Comparison of ENCODE assay signal across 10 cellular contexts in the genomic region with DNA sequence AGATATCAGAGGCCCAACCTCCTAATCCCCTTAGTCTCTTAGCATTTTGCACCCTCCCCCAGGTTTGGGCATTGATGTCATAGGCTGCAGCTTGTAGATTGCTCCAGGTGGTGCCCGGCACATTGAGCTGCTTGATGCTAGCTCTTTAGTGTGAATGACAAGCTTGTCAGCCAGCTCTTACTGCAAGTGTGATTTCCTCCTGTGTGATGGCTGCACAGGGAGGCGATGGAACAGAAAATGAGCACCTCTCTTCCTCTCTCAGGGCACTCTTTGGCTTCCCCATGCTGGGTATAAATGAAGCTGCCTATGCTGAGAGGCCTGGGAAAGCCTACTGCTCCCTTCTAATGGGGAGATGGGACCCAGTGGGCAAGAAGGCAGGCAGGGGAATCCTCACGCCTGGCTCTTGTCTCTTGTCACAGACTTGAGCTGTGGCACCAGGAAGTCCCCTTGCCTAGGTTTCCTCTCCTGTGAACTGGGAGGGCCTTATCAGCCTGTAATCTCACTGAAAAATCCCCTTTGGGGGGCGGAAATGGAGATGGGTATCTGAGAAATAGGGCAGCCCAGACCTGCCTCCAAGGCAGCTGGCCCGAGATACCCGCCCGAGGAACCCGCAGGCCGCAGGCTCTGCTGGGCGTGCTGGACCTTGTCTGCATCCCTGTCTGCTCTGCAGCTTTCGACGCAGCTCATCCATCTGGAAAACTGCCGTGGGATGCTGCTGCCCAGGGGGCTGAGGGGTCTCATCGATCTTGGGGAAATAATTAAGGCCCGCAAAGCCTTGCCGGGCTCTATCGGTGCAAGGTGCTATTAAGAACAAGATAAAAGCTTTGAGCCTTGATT.
A peak's percentile ranks its signal among the peaks of the same experiment; 100 is the strongest.
DNase-seq lines count a peak whose midpoint lies in the region; ATAC-seq and TF ChIP-seq lines count a peak whose summit lies in the region.
"Had no signal": no experiment of that assay in that cellular context is flagged by ENCODE, and none has a peak within 500 bp of the region (broad histone marks: within the 10 kb centered on the region; RNA-seq: fewer than 3 reads in every experiment).

No MANE protein-coding gene starts in this region.

- no peaks in the 10 kb centered on the region for H3K27me3 ChIP-seq in CD4-positive, CD25-positive, alpha-beta regulatory T cell (ENCODE audit: control insufficient read depth, insufficient read depth, low read length)
- no peaks in the 10 kb centered on the region for H3K27me3 ChIP-seq in lower lobe of right lung (ENCODE audit: low read depth)
- H3K27me3 ChIP-seq: left lung had no signal

- peak; percentile 20 to 65 (median 40) for DNase-seq in CD4-positive, CD25-positive, alpha-beta regulatory T cell
- DNase-seq in activated CD8-positive, alpha-beta memory T cell treated with anti-CD3 and anti-CD28 coated beads, Interleukin-2, amount 50 U/mL, for 24 hours (ENCODE audit: extremely low read depth), result peak; percentile 7
- DNase-seq in naive B cell (peak; percentile 28), lower lobe of right lung (no peak), progenitor cell of endocrine pancreas (ENCODE audit: low spot score, unreplicated experiment) (no peak), dedifferentiated amniotic fluid mesenchymal stem cell (ENCODE audit: extremely low spot score) (no peak), germinal center (ENCODE audit: low spot score) (no peak)
- DNase-seq: left lung had no signal

- no peaks in the 10 kb centered on the region for H3K36me3 Mint-ChIP-seq in CD4-positive, CD25-positive, alpha-beta regulatory T cell
- H3K36me3 Mint-ChIP-seq in naive B cell (no peaks in the 10 kb centered on the region), progenitor cell of endocrine pancreas (ENCODE audit: insufficient read depth) (no peaks in the 10 kb centered on the region)
- H3K36me3 Mint-ChIP-seq: CD14-positive monocyte had no signal

- peaks cover 0 to 1% (median 0%) of the 10 kb centered on the region in 7 donors for H3K9me3 Mint-ChIP-seq in CD4-positive, CD25-positive, alpha-beta regulatory T cell
- H3K9me3 Mint-ChIP-seq in naive B cell (peaks cover 0 to 7% (median 0%) of the 10 kb centered on the region in 7 donors), progenitor cell of endocrine pancreas (ENCODE audit: low read depth) (no peaks in the 10 kb centered on the region)

- H3K27ac ChIP-seq in CD4-positive, CD25-positive, alpha-beta regulatory T cell (ENCODE audit: insufficient read depth, low read length, poor library complexity, severe bottlenecking), result peak overlapping the region; percentile 36
- H3K27ac ChIP-seq in lower lobe of right lung, result no peak overlapping the region
- H3K27ac ChIP-seq: left lung had no signal

- peak overlapping the region; percentile 15 for H3K4me3 ChIP-seq in CD4-positive, CD25-positive, alpha-beta regulatory T cell (ENCODE audit: low read depth, low read length)
- no peak overlapping the region for H3K4me3 ChIP-seq in lower lobe of right lung
- H3K4me3 ChIP-seq: left lung had no signal

- TF ChIP-seq CTCF in lower lobe of right lung (IDR thresholded peaks at IDR 0.05) (no peak), progenitor cell of endocrine pancreas (IDR thresholded peaks at IDR 0.05; ENCODE audit: unreplicated experiment) (no peak)

- peak overlapping the region; percentile 89 to 96 (median 94) for H3K27ac Mint-ChIP-seq in CD4-positive, CD25-positive, alpha-beta regulatory T cell
- H3K27ac Mint-ChIP-seq in naive B cell (peak overlapping the region in 5 of 6 donors; percentile 25 to 93 (median 83)), progenitor cell of endocrine pancreas (no peak overlapping the region)

- H3K4me1 Mint-ChIP-seq in CD4-positive, CD25-positive, alpha-beta regulatory T cell, result peaks cover 15 to 42% (median 24%) of the 10 kb centered on the region in 4 donors
- H3K4me1 Mint-ChIP-seq in naive B cell, result peaks cover 67 to 81% (median 75%) of the 10 kb centered on the region in 3 donors
- H3K4me1 Mint-ChIP-seq in progenitor cell of endocrine pancreas (ENCODE audit: low read depth), result peaks cover 3% of the 10 kb centered on the region

- no peaks in the 10 kb centered on the region for H3K36me3 ChIP-seq in CD4-positive, CD25-positive, alpha-beta regulatory T cell (ENCODE audit: control insufficient read depth, insufficient read depth, low read length)
- no peaks in the 10 kb centered on the region for H3K36me3 ChIP-seq in lower lobe of right lung
- H3K36me3 ChIP-seq: left lung had no signal

- H3K4me3 Mint-ChIP-seq in CD4-positive, CD25-positive, alpha-beta regulatory T cell, result peak overlapping the region in 3 of 4 donors; percentile 16 to 50 (median 48)
- H3K4me3 Mint-ChIP-seq in naive B cell, result peak overlapping the region in 5 of 8 donors; percentile 12 to 41 (median 32)
- no peak overlapping the region for H3K4me3 Mint-ChIP-seq in progenitor cell of endocrine pancreas (ENCODE audit: low read depth)
- H3K4me3 Mint-ChIP-seq: CD14-positive monocyte had no signal

- intact Hi-C loops in lower lobe of right lung (cut with DNase I), result no loop called here

- H3K9me3 ChIP-seq in CD4-positive, CD25-positive, alpha-beta regulatory T cell (ENCODE audit: control insufficient read depth in 2 of 2, low read length in 2 of 2), result no peaks in the 10 kb centered on the region
- H3K9me3 ChIP-seq in lower lobe of right lung, result no peaks in the 10 kb centered on the region
- H3K9me3 ChIP-seq: left lung had no signal

- peaks cover 13% of the 10 kb centered on the region for H3K4me1 ChIP-seq in CD4-positive, CD25-positive, alpha-beta regulatory T cell (ENCODE audit: control insufficient read depth, insufficient read depth, low read length, poor library complexity, severe bottlenecking)
- no peaks in the 10 kb centered on the region for H3K4me1 ChIP-seq in lower lobe of right lung
- H3K4me1 ChIP-seq: left lung had no signal

- H3K27me3 Mint-ChIP-seq in CD4-positive, CD25-positive, alpha-beta regulatory T cell, result no peaks in the 10 kb centered on the region
- H3K27me3 Mint-ChIP-seq in naive B cell (no peaks in the 10 kb centered on the region), progenitor cell of endocrine pancreas (peaks cover 19% of the 10 kb centered on the region)

- ATAC-seq in CD4-positive, CD25-positive, alpha-beta regulatory T cell (ENCODE audit: low read depth in 2 of 2), result peak; percentile 73 to 74
- peak; percentile 42 for ATAC-seq in HG03196 (IDR thresholded peaks at IDR 0.05; ENCODE audit: unreplicated experiment)
- ATAC-seq in naive B cell (ENCODE audit: low read depth in 2 of 2), result peak; percentile 79 to 83
- no peak for ATAC-seq in lower lobe of right lung
- ATAC-seq: left lung had no signal

Comparison
In these comparisons a context has a peak if more than half of its experiments do, and no peak if none do; other contexts are left out.
1. ATAC-seq: peak in CD4-positive, CD25-positive, alpha-beta regulatory T cell (2 of 2), HG03196 (single experiment) and naive B cell (2 of 2); none in lower lobe of right lung (0 of 2).
2. DNase-seq: peak in CD4-positive, CD25-positive, alpha-beta regulatory T cell (3 of 3), activated CD8-positive, alpha-beta memory T cell treated with anti-CD3 and anti-CD28 coated beads, Interleukin-2, amount 50 U/mL, for 24 hours (single experiment) and naive B cell (single experiment); none in lower lobe of right lung (single experiment), progenitor cell of endocrine pancreas (single experiment), dedifferentiated amniotic fluid mesenchymal stem cell (single experiment) and germinal center (single experiment).